14 cellular contexts compared by ENCODE assay signal in the genomic region with DNA sequence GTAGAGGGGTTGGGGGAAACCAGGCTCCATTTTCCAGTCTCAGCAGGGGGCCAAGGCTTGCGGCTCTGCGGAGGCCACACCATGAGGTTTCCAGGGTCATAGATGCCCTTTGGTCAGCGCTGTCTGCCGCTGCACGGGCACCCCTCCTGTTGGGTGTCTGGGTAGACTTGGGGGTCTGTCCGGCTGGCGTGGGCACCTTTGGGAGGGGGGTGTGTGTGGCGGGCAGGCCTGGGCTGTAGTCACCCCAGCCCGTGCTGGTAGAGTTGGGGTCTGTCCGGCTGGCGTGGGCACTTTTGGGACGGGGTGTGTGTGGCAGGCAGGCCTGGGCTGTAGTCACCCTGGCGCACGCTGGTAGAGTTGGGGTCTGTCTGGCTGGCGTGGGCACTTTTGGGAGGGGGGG. TPM values are rescaled to one million over a fixed set of nuclear protein-coding genes. Genes with fewer than 3 reads are reported as not detected.
A peak's percentile ranks its signal among the peaks of the same experiment; 100 is the strongest.
DNase-seq lines count a peak whose midpoint lies in the region; ATAC-seq, FAIRE-seq and TF ChIP-seq lines count a peak whose summit lies in the region.
"Had no signal": no experiment of that assay in that cellular context is flagged by ENCODE, and none has a peak within 500 bp of the region (broad histone marks: within the 10 kb centered on the region; RNA-seq: fewer than 3 reads in every experiment).

No MANE protein-coding gene starts in this region.

- H3K36me3 Mint-ChIP-seq in CD4-positive, alpha-beta memory T cell: peaks cover 0 to 14% of the 10 kb centered on the region in 2 donors
- peaks cover 8% of the 10 kb centered on the region for H3K36me3 Mint-ChIP-seq in memory B cell

- in situ Hi-C loops in GM12878 (cut with MboI): no loop called here

- RAD21 ChIA-PET in GM12878 (lab: Charles Lee; ENCODE audit: unreplicated experiment): no interaction called here

- TF ChIP-seq POLR2A in GM12878 (IDR thresholded peaks at IDR 0.05; ENCODE audit: low read depth, low read length) (0 out of 2 replicates have a peak, but pooled peaks have one; percentile 1), spleen (IDR thresholded peaks at IDR 0.05) (no peak)

- no TSS peak for BruUV-seq in GM12878 (replicated peaks; lab: Mats Ljungman, UMichigan)

- H3K4me2 ChIP-seq in GM12878 (ENCODE audit: control insufficient read depth, insufficient read depth): no peak overlapping the region

- H4K20me1 ChIP-seq in GM12878 (ENCODE audit: control insufficient read depth, insufficient read depth): no peaks in the 10 kb centered on the region; the same call in 1 of the 2 replicates

- WGBS in GM12878 (ENCODE audit: insufficient coverage, insufficient replicate concordance, low lambda C conversion rate, missing lambda C conversion rate): 92% methylated on average over 15 of the region's 15 CpGs
- WGBS in spleen, 5 donors: 59 to 92% (median 77%) methylated on average over 7 to 15 of the region's 15 CpGs

- SMC1A ChIA-PET in GM12878 (lab: Charles Lee; ENCODE audit: uncharacterized antibody, unreplicated experiment): no interaction called here

- H3K9me3 Mint-ChIP-seq in CD4-positive, alpha-beta memory T cell: peaks cover 0 to 1% (median 0%) of the 10 kb centered on the region in 8 donors
- H3K9me3 Mint-ChIP-seq in memory B cell: no peaks in the 10 kb centered on the region

- FAIRE-seq in GM12878 (lab: Jason Lieb, UNC) (no peak), kidney (lab: Jason Lieb, UNC) (no peak)

- no peak for TF ChIP-seq CTCF in GM12878 (IDR thresholded peaks at IDR 0.05 in 2 of 3, conservative IDR thresholded peaks at IDR 0.05 in 1 of 3; ENCODE audit: control insufficient read depth in 2 of 3, extremely low read depth in 1 of 3, insufficient read depth in 1 of 3, low read depth in 3 of 3, low read length in 3 of 3)
- TF ChIP-seq CTCF in spleen (IDR thresholded peaks at IDR 0.05 in 8 of 11, conservative IDR thresholded peaks at IDR 0.05 in 3 of 11): no peak
- TF ChIP-seq CTCF in kidney (IDR thresholded peaks at IDR 0.05; ENCODE audit: borderline replicate concordance, extremely low read depth, insufficient read depth): no peak

- H3K36me3 ChIP-seq in CD4-positive, alpha-beta memory T cell (ENCODE audit: insufficient read depth, low read length): no peaks in the 10 kb centered on the region
- peaks cover 0 to 3% of the 10 kb centered on the region in 2 experiments; a peak in 3 of 4 replicates for H3K36me3 ChIP-seq in GM12878 (ENCODE audit: control insufficient read depth in 2 of 2, insufficient read depth in 2 of 2, low read length in 1 of 2)
- H3K36me3 ChIP-seq in spleen: peaks cover 0 to 52% (median 2%) of the 10 kb centered on the region in 6 donors
- no peaks in the 10 kb centered on the region for H3K36me3 ChIP-seq in kidney (ENCODE audit: control insufficient read depth in 1 of 2, insufficient read depth in 2 of 2, low read length in 2 of 2)
- H3K36me3 ChIP-seq: BE2C had no signal

- no peaks in the 10 kb centered on the region for H3K27me3 ChIP-seq in CD4-positive, alpha-beta memory T cell (ENCODE audit: insufficient read depth, low read length)
- no peaks in the 10 kb centered on the region for H3K27me3 ChIP-seq in GM12878 (replicated peaks in 1 of 2; ENCODE audit: control insufficient read depth in 2 of 2, insufficient read depth in 2 of 2, low read length in 1 of 2)
- H3K27me3 ChIP-seq in spleen (replicated peaks in 1 of 7): no peaks in the 10 kb centered on the region
- H3K27me3 ChIP-seq: BE2C had no signal

- intact Hi-C loops in CD4-positive, alpha-beta memory T cell (cut with micrococcal nuclease): loop anchor here (1.0 kb wide), 1 partner anchor 19 kb away; no protein-coding TSS in a partner anchor
- intact Hi-C loops in GM12878 (cut with micrococcal nuclease; ENCODE audit: unreplicated experiment) (no loop called here), spleen (cut with DNase I; ENCODE audit: low total_unique reads) (no loop called here), kidney (cut with DNase I) (no loop called here)

- H3K27ac ChIP-seq in CD4-positive, alpha-beta memory T cell (ENCODE audit: low read depth, low read length): peak overlapping the region; percentile 28
- no peak overlapping the region for H3K27ac ChIP-seq in GM12878 (ENCODE audit: control insufficient read depth, insufficient read depth)
- peak overlapping the region; percentile 53 to 87 (median 81) for H3K27ac ChIP-seq in spleen
- H3K27ac ChIP-seq in kidney (ENCODE audit: low read depth in 2 of 2, low read length in 2 of 2): no peak overlapping the region

- peaks cover 30 to 67% (median 50%) of the 10 kb centered on the region in 4 donors for H3K4me1 Mint-ChIP-seq in CD4-positive, alpha-beta memory T cell
- peaks cover 58% of the 10 kb centered on the region for H3K4me1 Mint-ChIP-seq in memory B cell

- no peak overlapping the region for H3K9ac ChIP-seq in GM12878 (ENCODE audit: control insufficient read depth, insufficient read depth, low read length)
- no peak overlapping the region for H3K9ac ChIP-seq in kidney (ENCODE audit: low read length in 2 of 2)

- ATAC-seq in GM12878: no peak
- ATAC-seq in memory B cell (ENCODE audit: low read depth): no peak

- peak in 1 of 5 donors; percentile 33 for DNase-seq in CD4-positive, alpha-beta memory T cell
- DNase-seq in GM12878 (ENCODE audit: low read depth, low spot score) (no peak), memory B cell (ENCODE audit: low spot score in 2 of 2) (no peak), spleen (peak; percentile 74), kidney (no peak), SHP77 (lab: John Stamatoyannopoulos, UW) (no peak), medulla oblongata (ENCODE audit: extremely low spot score) (no peak), NCI-H1048 (lab: John Stamatoyannopoulos, UW) (no peak)
- DNase-seq: BE2C, NCI-H2029, RPMI8226 had no signal

- POLR2A ChIA-PET in CD4-positive, alpha-beta memory T cell (lab: Charles Lee; ENCODE audit: partially characterized antibody): interaction anchor here (7.0 kb wide), 1 partner anchor 18 kb away, joined by 139 read pairs; a partner anchor contains a TSS
- POLR2A ChIA-PET in GM12878 (lab: Charles Lee): no interaction called here

- H3K9me3 ChIP-seq in CD4-positive, alpha-beta memory T cell (ENCODE audit: control insufficient read depth in 1 of 2, low read length in 2 of 2): no peaks in the 10 kb centered on the region
- no peaks in the 10 kb centered on the region for H3K9me3 ChIP-seq in GM12878 (replicated peaks; ENCODE audit: control insufficient read depth, insufficient read depth, low read length)
- no peaks in the 10 kb centered on the region for H3K9me3 ChIP-seq in spleen
- no peaks in the 10 kb centered on the region for H3K9me3 ChIP-seq in kidney (ENCODE audit: control insufficient read depth in 1 of 2, low read length in 2 of 2)
- H3K9me3 ChIP-seq: BE2C had no signal

- H3K4me3 ChIP-seq in CD4-positive, alpha-beta memory T cell (ENCODE audit: low read length in 2 of 2): no peak overlapping the region
- no peak overlapping the region for H3K4me3 ChIP-seq in GM12878
- H3K4me3 ChIP-seq in spleen: peak overlapping the region; percentile 32 to 71 (median 46)
- no peak overlapping the region for H3K4me3 ChIP-seq in kidney (ENCODE audit: low read length in 2 of 2)

- H3K4me3 Mint-ChIP-seq in CD4-positive, alpha-beta memory T cell: peak overlapping the region in 3 of 8 donors; percentile 9 to 29 (median 21)
- H3K4me3 Mint-ChIP-seq in memory B cell: peak overlapping the region; percentile 17

- no peaks in the 10 kb centered on the region for H3K27me3 Mint-ChIP-seq in CD4-positive, alpha-beta memory T cell
- H3K27me3 Mint-ChIP-seq in memory B cell: no peaks in the 10 kb centered on the region

- no peak for TF ChIP-seq RAD21 in GM12878 (IDR thresholded peaks at IDR 0.05; ENCODE audit: insufficient read depth, low read depth, low read length)

- H3K27ac Mint-ChIP-seq in CD4-positive, alpha-beta memory T cell: peak overlapping the region in 5 of 7 donors; percentile 66 to 85 (median 83)
- peak overlapping the region; percentile 81 for H3K27ac Mint-ChIP-seq in memory B cell

- TF ChIP-seq EP300 in GM12878 (IDR thresholded peaks at IDR 0.05; ENCODE audit: borderline replicate concordance in 1 of 2, control insufficient read depth in 1 of 2, low read depth in 2 of 2, low read length in 2 of 2): no peak

- CTCF ChIA-PET in CD4-positive, alpha-beta memory T cell (lab: Charles Lee; ENCODE audit: partially characterized antibody): no interaction called here
- CTCF ChIA-PET in GM12878 (lab: Yijun Ruan, JAX): interaction anchor here (1.8 kb wide), 1 partner anchor 11 kb away, joined by 5 read pairs; no protein-coding TSS in a partner anchor

- H3K4me1 ChIP-seq in CD4-positive, alpha-beta memory T cell (ENCODE audit: insufficient read depth, low read length): peaks cover 59% of the 10 kb centered on the region
- H3K4me1 ChIP-seq in GM12878 (ENCODE audit: control insufficient read depth, insufficient read depth, low read length) (no peaks in the 10 kb centered on the region), spleen (peaks cover 27 to 96% (median 66%) of the 10 kb centered on the region in 6 donors), kidney (ENCODE audit: control insufficient read depth in 1 of 2, insufficient read depth in 1 of 2, low read depth in 1 of 2, low read length in 2 of 2) (no peaks in the 10 kb centered on the region)

- H3K79me2 ChIP-seq in GM12878 (ENCODE audit: control insufficient read depth, insufficient read depth, low read length): peaks cover 2% of the 10 kb centered on the region

- no peak overlapping the region for H2AFZ ChIP-seq in GM12878 (ENCODE audit: control insufficient read depth, low read depth, low read length)

RNA-seq across cellular contexts. Expression of a gene that starts 18.6 kb away (rescaled TPM):
- total RNA-seq in CD4-positive, alpha-beta memory T cell: 100 to 1,000 TPM; 324 to 327 TPM
- 100 to 1,000 TPM; 253 to 435 TPM for polyA plus RNA-seq in CD4-positive, alpha-beta memory T cell
- 108 and 116 TPM in 2 replicates for total RNA-seq in GM12878 (2013; cell fraction: nucleolus; rRNA removed)
- total RNA-seq in GM12878 (2014; rRNA removed): 374 and 409 TPM in 2 replicates
- 152 and 171 TPM in 2 replicates for total RNA-seq in GM12878 (2014; rRNA removed; fragmentation: Illumina TruSeq; extraction: Trizol)
- 478 and 488 TPM in 2 replicates for total RNA-seq in GM12878 (2021)
- polyA plus RNA-seq in GM12878 (2011; ENCODE audit: low read depth): 194 TPM
- polyA plus RNA-seq in GM12878 (2011; rRNA removed): 156 and 283 TPM in 2 replicates
- polyA plus RNA-seq in GM12878 (2011; cell fraction: cytosol; rRNA removed): 242 and 323 TPM in 2 replicates
- polyA plus RNA-seq in GM12878 (2011; cell fraction: nucleus; rRNA removed): 182 and 199 TPM in 2 replicates
- 365 and 472 TPM in 2 replicates for polyA plus RNA-seq in GM12878 (2012)
- polyA plus RNA-seq in GM12878 (2014; fragmentation: Illumina TruSeq; extraction: Trizol): 109 and 328 TPM in 2 replicates
- polyA plus RNA-seq in GM12878 (2014; fragmentation: Nextera tagmentation; extraction: Ambion mirVana): 10 to 100 TPM; 19.2 to 34.2 TPM
- polyA plus RNA-seq in GM12878 (2014; rRNA removed): 411 and 535 TPM in 2 replicates
- 100 to 1,000 TPM; 442 to 487 TPM for polyA plus RNA-seq in GM12878 (2016; fragmentation: Nextera tagmentation; extraction: Ambion mirVana)
- 57.7 and 106 TPM in 2 replicates for polyA minus RNA-seq in GM12878 (2011; rRNA and poly(A)+ RNA removed)
- 52.5 and 54.1 TPM in 2 replicates for polyA minus RNA-seq in GM12878 (2011; cell fraction: cytosol; rRNA and poly(A)+ RNA removed)
- polyA minus RNA-seq in GM12878 (2011; cell fraction: nucleus; rRNA and poly(A)+ RNA removed): 14.3 and 28.3 TPM in 2 replicates
- total RNA-seq in spleen: 100 to 1,000 TPM; 227 to 422 (median 358) TPM
- polyA plus RNA-seq in spleen: 100 to 1,000 TPM; 136 to 350 (median 148) TPM
- 26.1 TPM for total RNA-seq in kidney
- 8.4 TPM for polyA plus RNA-seq in kidney (ENCODE audit: insufficient read depth, low read depth, low replicate concordance)

RNA-seq across cellular contexts. Expression of a gene that starts 20.2 kb away (rescaled TPM):
- not detected for total RNA-seq in CD4-positive, alpha-beta memory T cell
- polyA plus RNA-seq in CD4-positive, alpha-beta memory T cell: under 1 TPM in 1 of 2 donors, not detected in 1; 0.18 TPM
- not detected in 2 replicates for total RNA-seq in GM12878 (2013; cell fraction: nucleolus; rRNA removed)
- total RNA-seq in GM12878 (2014; rRNA removed) (not detected in 2 replicates), GM12878 (2014; rRNA removed; fragmentation: Illumina TruSeq; extraction: Trizol) (not detected in 2 replicates), GM12878 (2021) (not detected in 2 replicates), spleen (not detected), kidney (not detected)
- 3.0 TPM for polyA plus RNA-seq in GM12878 (2011; ENCODE audit: low read depth)
- polyA plus RNA-seq in GM12878 (2011; rRNA removed) (not detected in 2 replicates), GM12878 (2014; fragmentation: Illumina TruSeq; extraction: Trizol) (not detected in 2 replicates), GM12878 (2014; fragmentation: Nextera tagmentation; extraction: Ambion mirVana) (under 1 TPM in 1 of 2 experiments, not detected in 1; 0.02 TPM), GM12878 (2014; rRNA removed) (0.03 TPM in 2 replicates), GM12878 (2016; fragmentation: Nextera tagmentation; extraction: Ambion mirVana) (1 to 10 TPM in 1 of 2 experiments, under 1 TPM in 1; 0.74 to 1.0 TPM), spleen (under 1 TPM; 0.03 to 0.64 (median 0.20) TPM), kidney (ENCODE audit: insufficient read depth, low read depth, low replicate concordance) (not detected)
- polyA plus RNA-seq in GM12878 (2011; cell fraction: cytosol; rRNA removed): 0.01 TPM in 1 of 2 replicates, not detected in the other
- polyA plus RNA-seq in GM12878 (2011; cell fraction: nucleus; rRNA removed): not detected in 2 replicates
- polyA plus RNA-seq in GM12878 (2012): 6.1 and 10.8 TPM in 2 replicates
- polyA minus RNA-seq in GM12878 (2011; rRNA and poly(A)+ RNA removed): not detected in 2 replicates
- not detected in 2 replicates for polyA minus RNA-seq in GM12878 (2011; cell fraction: cytosol; rRNA and poly(A)+ RNA removed)
- not detected in 2 replicates for polyA minus RNA-seq in GM12878 (2011; cell fraction: nucleus; rRNA and poly(A)+ RNA removed)
- total RNA-seq: dermis microvascular lymphatic vessel endothelial cell, mucosa of gallbladder, subcutaneous adipose tissue had no signal

RNA-seq across cellular contexts. Expression of a gene that starts 32.8 kb away (rescaled TPM):
- not detected for total RNA-seq in CD4-positive, alpha-beta memory T cell
- polyA plus RNA-seq in CD4-positive, alpha-beta memory T cell: not detected
- not detected in 2 replicates for total RNA-seq in GM12878 (2013; cell fraction: nucleolus; rRNA removed)
- total RNA-seq in GM12878 (2014; rRNA removed) (0.76 and 0.79 TPM in 2 replicates), GM12878 (2014; rRNA removed; fragmentation: Illumina TruSeq; extraction: Trizol) (0.37 TPM in 1 of 2 replicates, not detected in the other), GM12878 (2021) (0.38 and 0.61 TPM in 2 replicates), spleen (1 to 10 TPM; 2.3 to 8.6 (median 5.2) TPM), kidney (1.3 TPM)
- not detected for polyA plus RNA-seq in GM12878 (2011; ENCODE audit: low read depth)
- polyA plus RNA-seq in GM12878 (2011; rRNA removed) (0.35 TPM in 1 of 2 replicates, not detected in the other), GM12878 (2014; fragmentation: Illumina TruSeq; extraction: Trizol) (not detected in 2 replicates), GM12878 (2014; fragmentation: Nextera tagmentation; extraction: Ambion mirVana) (under 1 TPM; 0.14 to 0.33 TPM), GM12878 (2014; rRNA removed) (0.37 and 0.56 TPM in 2 replicates), GM12878 (2016; fragmentation: Nextera tagmentation; extraction: Ambion mirVana) (not detected), spleen (10 to 100 TPM in 2 of 3 donors, 1 to 10 TPM in 1; 7.3 to 21.8 (median 13.0) TPM), kidney (ENCODE audit: insufficient read depth, low read depth, low replicate concordance) (not detected)
- polyA plus RNA-seq in GM12878 (2011; cell fraction: cytosol; rRNA removed): 0.17 and 0.24 TPM in 2 replicates
- 0.57 and 0.87 TPM in 2 replicates for polyA plus RNA-seq in GM12878 (2011; cell fraction: nucleus; rRNA removed)
- polyA plus RNA-seq in GM12878 (2012): 0.72 and 0.80 TPM in 2 replicates
- polyA minus RNA-seq in GM12878 (2011; rRNA and poly(A)+ RNA removed): 1.1 TPM in 1 of 2 replicates, not detected in the other
- polyA minus RNA-seq in GM12878 (2011; cell fraction: cytosol; rRNA and poly(A)+ RNA removed): not detected in 2 replicates
- polyA minus RNA-seq in GM12878 (2011; cell fraction: nucleus; rRNA and poly(A)+ RNA removed): not detected in 2 replicates
- total RNA-seq: dermis microvascular lymphatic vessel endothelial cell had no signal

RNA-seq across cellular contexts. Expression of a gene that starts 36.7 kb away (rescaled TPM):
- total RNA-seq in CD4-positive, alpha-beta memory T cell: not detected
- polyA plus RNA-seq in CD4-positive, alpha-beta memory T cell: not detected
- not detected in 2 replicates for total RNA-seq in GM12878 (2013; cell fraction: nucleolus; rRNA removed)
- total RNA-seq in GM12878 (2014; rRNA removed) (not detected in 2 replicates), GM12878 (2014; rRNA removed; fragmentation: Illumina TruSeq; extraction: Trizol) (not detected in 2 replicates), GM12878 (2021) (0.19 TPM in 1 of 2 replicates, not detected in the other), spleen (not detected), kidney (1.7 TPM)
- 0.16 TPM for polyA plus RNA-seq in GM12878 (2011; ENCODE audit: low read depth)
- polyA plus RNA-seq in GM12878 (2011; rRNA removed) (not detected in 2 replicates), GM12878 (2014; fragmentation: Illumina TruSeq; extraction: Trizol) (not detected in 2 replicates), GM12878 (2014; fragmentation: Nextera tagmentation; extraction: Ambion mirVana) (not detected), GM12878 (2014; rRNA removed) (0.44 TPM in 1 of 2 replicates, not detected in the other), GM12878 (2016; fragmentation: Nextera tagmentation; extraction: Ambion mirVana) (not detected), spleen (under 1 TPM in 1 of 3 donors, not detected in 2; 0.83 TPM), kidney (ENCODE audit: insufficient read depth, low read depth, low replicate concordance) (1.2 TPM)
- 0.09 TPM in 1 of 2 replicates, not detected in the other for polyA plus RNA-seq in GM12878 (2011; cell fraction: cytosol; rRNA removed)
- 1.3 and 1.4 TPM in 2 replicates for polyA plus RNA-seq in GM12878 (2011; cell fraction: nucleus; rRNA removed)
- 0.16 and 0.46 TPM in 2 replicates for polyA plus RNA-seq in GM12878 (2012)
- not detected in 2 replicates for polyA minus RNA-seq in GM12878 (2011; rRNA and poly(A)+ RNA removed)
- polyA minus RNA-seq in GM12878 (2011; cell fraction: cytosol; rRNA and poly(A)+ RNA removed): not detected in 2 replicates
- polyA minus RNA-seq in GM12878 (2011; cell fraction: nucleus; rRNA and poly(A)+ RNA removed): 0.19 TPM in 1 of 2 replicates, not detected in the other
- total RNA-seq: subcutaneous adipose tissue had no signal

RNA-seq across cellular contexts. Expression of a gene that starts 48.0 kb away (rescaled TPM):
- 10 to 100 TPM in 1 of 2 experiments, 1 to 10 TPM in 1; 9.3 to 10.5 TPM for total RNA-seq in CD4-positive, alpha-beta memory T cell
- not detected for polyA plus RNA-seq in CD4-positive, alpha-beta memory T cell
- 23.0 and 26.1 TPM in 2 replicates for total RNA-seq in GM12878 (2013; cell fraction: nucleolus; rRNA removed)
- total RNA-seq in GM12878 (2014; rRNA removed): not detected in 2 replicates
- total RNA-seq in GM12878 (2014; rRNA removed; fragmentation: Illumina TruSeq; extraction: Trizol): not detected in 2 replicates
- total RNA-seq in GM12878 (2021): not detected in 2 replicates
- polyA plus RNA-seq in GM12878 (2011; ENCODE audit: low read depth): 1.0 TPM
- 0.39 and 0.50 TPM in 2 replicates for polyA plus RNA-seq in GM12878 (2011; rRNA removed)
- 0.24 and 0.27 TPM in 2 replicates for polyA plus RNA-seq in GM12878 (2011; cell fraction: cytosol; rRNA removed)
- 6.6 and 8.8 TPM in 2 replicates for polyA plus RNA-seq in GM12878 (2011; cell fraction: nucleus; rRNA removed)
- polyA plus RNA-seq in GM12878 (2012): 2.7 and 2.9 TPM in 2 replicates
- polyA plus RNA-seq in GM12878 (2014; fragmentation: Illumina TruSeq; extraction: Trizol): 0.40 TPM in 1 of 2 replicates, not detected in the other
- not detected for polyA plus RNA-seq in GM12878 (2014; fragmentation: Nextera tagmentation; extraction: Ambion mirVana)
- not detected in 2 replicates for polyA plus RNA-seq in GM12878 (2014; rRNA removed)
- not detected for polyA plus RNA-seq in GM12878 (2016; fragmentation: Nextera tagmentation; extraction: Ambion mirVana)
- 0.29 TPM in 1 of 2 replicates, not detected in the other for polyA minus RNA-seq in GM12878 (2011; rRNA and poly(A)+ RNA removed)
- not detected in 2 replicates for polyA minus RNA-seq in GM12878 (2011; cell fraction: cytosol; rRNA and poly(A)+ RNA removed)
- polyA minus RNA-seq in GM12878 (2011; cell fraction: nucleus; rRNA and poly(A)+ RNA removed): 0.38 and 0.60 TPM in 2 replicates
- 1 to 10 TPM in 5 of 7 donors, under 1 TPM in 1, not detected in 1; 0.97 to 4.9 (median 1.9) TPM for total RNA-seq in spleen
- 1 to 10 TPM in 2 of 3 donors, under 1 TPM in 1; 0.64 to 4.4 (median 3.5) TPM for polyA plus RNA-seq in spleen
- 0.60 TPM for total RNA-seq in kidney
- not detected for polyA plus RNA-seq in kidney (ENCODE audit: insufficient read depth, low read depth, low replicate concordance)
- total RNA-seq: dermis microvascular lymphatic vessel endothelial cell had no signal

Comparison
In these comparisons a context has a peak if more than half of its experiments do, and no peak if none do; other contexts are left out.
1. H3K27ac ChIP-seq: peak in CD4-positive, alpha-beta memory T cell (single experiment) and spleen (8 of 8); none in GM12878 (single experiment) and kidney (0 of 2).
2. H3K4me3 ChIP-seq: peak in spleen (8 of 8); none in CD4-positive, alpha-beta memory T cell (0 of 2), GM12878 (single experiment) and kidney (0 of 2).